Comparison of ENCODE assay signal across 9 cellular contexts in the genomic region with DNA sequence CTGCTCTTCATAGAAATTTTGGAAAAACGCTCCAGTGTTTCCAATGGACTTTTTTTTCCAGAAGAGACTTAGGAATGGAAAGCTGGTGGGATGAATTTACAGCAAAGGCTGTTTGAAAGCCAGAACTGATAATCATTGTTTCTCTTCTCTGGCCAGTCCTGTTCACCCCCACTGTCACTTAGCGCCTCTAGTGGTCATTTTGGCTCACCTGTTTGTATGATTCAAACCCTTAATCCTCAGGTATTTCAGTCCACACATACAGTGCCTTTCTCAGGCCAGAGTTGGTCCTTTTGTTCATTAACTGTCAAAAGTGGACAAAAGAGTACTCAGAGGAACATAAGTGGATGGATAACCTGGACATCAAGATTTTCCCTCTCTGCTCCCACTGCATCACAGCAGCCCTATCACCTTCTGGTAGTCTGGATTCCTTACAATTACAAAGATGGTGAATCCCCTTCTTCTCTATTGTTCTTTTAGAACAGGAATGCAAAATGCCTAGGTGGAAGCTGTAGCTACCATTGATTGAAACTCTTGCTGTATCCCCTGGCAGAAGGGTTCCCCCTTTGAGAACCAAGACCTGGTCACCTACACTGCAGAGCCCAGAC.
DNase-seq lines count a peak whose midpoint lies in the region; ATAC-seq, FAIRE-seq and TF ChIP-seq lines count a peak whose summit lies in the region.
"Had no signal": no experiment of that assay in that cellular context is flagged by ENCODE, and none has a peak within 500 bp of the region (broad histone marks: within the 10 kb centered on the region; RNA-seq: fewer than 3 reads in every experiment).

No MANE protein-coding gene starts in this region.

- no peaks in the 10 kb centered on the region for H3K9me3 Mint-ChIP-seq in activated naive CD8-positive, alpha-beta T cell treated with anti-CD3 and anti-CD28 coated beads for 36 hours

- H3K4me1 Mint-ChIP-seq in activated naive CD8-positive, alpha-beta T cell treated with anti-CD3 and anti-CD28 coated beads for 36 hours = no peaks in the 10 kb centered on the region

- no peak for DNase-seq in D721Med (ENCODE audit: insufficient read length, low spot score)
- DNase-seq in brain microvascular endothelial cell = no peak
- DNase-seq in sciatic nerve (ENCODE audit: low spot score) = no peak
- no peak for DNase-seq in activated naive CD8-positive, alpha-beta T cell treated with anti-CD3 and anti-CD28 coated beads for 36 hours
- DNase-seq in epidermal melanocyte (ENCODE audit: insufficient read length, low spot score) = no peak
- no peak for DNase-seq in NCI-H1694 treated with DMSO at 0.1 percent for 48 hours (lab: John Stamatoyannopoulos, UW)

- no peaks in the 10 kb centered on the region for H3K27me3 ChIP-seq in brain microvascular endothelial cell (replicated peaks)

- FAIRE-seq in D721Med (lab: Jason Lieb, UNC) = no peak
- FAIRE-seq: islet of Langerhans had no signal

- peak; percentile 40 for TF ChIP-seq CTCF in D721Med (IDR thresholded peaks at IDR 0.05; ENCODE audit: insufficient read depth, missing control alignments)
- TF ChIP-seq CTCF in brain microvascular endothelial cell (IDR thresholded peaks at IDR 0.05; ENCODE audit: low read depth, low read length, missing control alignments) = peak; percentile 25

- no peaks in the 10 kb centered on the region for H3K27me3 Mint-ChIP-seq in activated naive CD8-positive, alpha-beta T cell treated with anti-CD3 and anti-CD28 coated beads for 36 hours

- ATAC-seq in GM19452 (IDR thresholded peaks at IDR 0.05; ENCODE audit: unreplicated experiment) (peak; percentile 85), HG03354 (IDR thresholded peaks at IDR 0.05; ENCODE audit: poor library complexity, severe bottlenecking, unreplicated experiment) (peak; percentile 93), sciatic nerve (no peak)

- H3K27ac Mint-ChIP-seq in activated naive CD8-positive, alpha-beta T cell treated with anti-CD3 and anti-CD28 coated beads for 36 hours = no peak overlapping the region

- intact Hi-C loops in sciatic nerve (cut with DNase I) = no loop called here

- no peaks in the 10 kb centered on the region for H3K36me3 ChIP-seq in brain microvascular endothelial cell (replicated peaks)

- in situ Hi-C loops in brain microvascular endothelial cell (cut with HindIII; ENCODE audit: low pct_ligation_motif_present, low sequenced_read_pairs) = no loop called here

- no peak overlapping the region for H3K4me3 Mint-ChIP-seq in activated naive CD8-positive, alpha-beta T cell treated with anti-CD3 and anti-CD28 coated beads for 36 hours

- H3K36me3 Mint-ChIP-seq in activated naive CD8-positive, alpha-beta T cell treated with anti-CD3 and anti-CD28 coated beads for 36 hours = no peaks in the 10 kb centered on the region

- H3K27ac ChIP-seq in brain microvascular endothelial cell = no peak overlapping the region

- H3K4me3 ChIP-seq in brain microvascular endothelial cell (ENCODE audit: low read depth, low read length) = no peak overlapping the region
